Comparison of ENCODE assay signal across 8 cellular contexts in genomic region chr15:89575146-89575655, GRCh38. TPM values are rescaled to one million over a fixed set of nuclear protein-coding genes. Genes with fewer than 3 reads are reported as not detected.
DNase-seq lines count a peak whose midpoint lies in the region; ATAC-seq and TF ChIP-seq lines count a peak whose summit lies in the region.

TSS of gene TICRR (plus strand) at chr15:89575469. CDS start at chr15:89575587, 118 bp downstream.

- peaks cover 4% of the 10 kb centered on the region for H3K27me3 Mint-ChIP-seq in activated naive CD4-positive, alpha-beta T cell treated with anti-CD3 and anti-CD28 coated beads for 36 hours (ENCODE audit: low read depth)

- CTCF ChIA-PET in activated naive CD4-positive, alpha-beta T cell treated with anti-CD3 and anti-CD28 coated beads for 36 hours (lab: Charles Lee), result interaction anchor here (0.6 to 1.2 kb wide), 3 partner anchors 165 to 428 kb away, joined by 3 to 4 read pairs (median 3); no protein-coding TSS in a partner anchor

- 1% methylated on average over 19 to 29 of the region's 37 CpGs for WGBS in testis, 2 donors

- H3K36me3 ChIP-seq in SK-N-MC (ENCODE audit: insufficient read depth, low read length) (peaks cover 37% of the 10 kb centered on the region), testis (ENCODE audit: low read depth, missing control alignments) (no peaks in the 10 kb centered on the region)

- intact Hi-C loops in activated naive CD4-positive, alpha-beta T cell treated with anti-CD3 and anti-CD28 coated beads for 36 hours (cut with micrococcal nuclease), result loop anchor here (1.0 to 5.0 kb wide), 3 partner anchors 240 to 330 kb away; partner anchors contain the start of gene AP3S2
- intact Hi-C loops in testis (cut with DNase I; ENCODE audit: low total_unique reads), result no loop called here

- peak within 1 kb of the TSS; percentile 28 for H3K27ac Mint-ChIP-seq in activated naive CD4-positive, alpha-beta T cell treated with anti-CD3 and anti-CD28 coated beads for 36 hours

- TF ChIP-seq CTCF in testis (IDR thresholded peaks at IDR 0.05), result no peak

- H3K9me3 ChIP-seq in SK-N-MC (ENCODE audit: low read depth, low read length) (no peaks in the 10 kb centered on the region), testis (no peaks in the 10 kb centered on the region)

- H3K4me3 Mint-ChIP-seq in activated naive CD4-positive, alpha-beta T cell treated with anti-CD3 and anti-CD28 coated beads for 36 hours, result peak within 1 kb of the TSS; percentile 86

- H3K4me1 ChIP-seq in testis, result no peaks in the 10 kb centered on the region

- peaks cover 18% of the 10 kb centered on the region for H3K4me1 Mint-ChIP-seq in activated naive CD4-positive, alpha-beta T cell treated with anti-CD3 and anti-CD28 coated beads for 36 hours (ENCODE audit: low read depth)

- no peak for TF ChIP-seq POLR2A in testis (IDR thresholded peaks at IDR 0.05)

- peaks cover 35% of the 10 kb centered on the region for H3K36me3 Mint-ChIP-seq in activated naive CD4-positive, alpha-beta T cell treated with anti-CD3 and anti-CD28 coated beads for 36 hours (ENCODE audit: low read depth)

- peak; percentile 95 for ATAC-seq in HG02588 (IDR thresholded peaks at IDR 0.05; ENCODE audit: unreplicated experiment)

- H3K27me3 ChIP-seq in testis, result no peaks in the 10 kb centered on the region

- DNase-seq in NCI-H1048 (lab: John Stamatoyannopoulos, UW) (peak; percentile 98), SK-N-MC (ENCODE audit: low read depth, low spot score) (peak; percentile 99), glomerular endothelial cell (ENCODE audit: extremely low read depth, low read depth, low spot score) (peak; percentile 99), occipital lobe (lab: John Stamatoyannopoulos, UW) (peak; percentile 89), testis (peak; percentile 99)
- DNase-seq in activated naive CD4-positive, alpha-beta T cell treated with anti-CD3 and anti-CD28 coated beads for 36 hours, result peak; percentile 98

- H3K27ac ChIP-seq in SK-N-MC (peak within 1 kb of the TSS; percentile 88), testis (peak within 1 kb of the TSS; percentile 52 to 68)

- H3K9me3 Mint-ChIP-seq in activated naive CD4-positive, alpha-beta T cell treated with anti-CD3 and anti-CD28 coated beads for 36 hours, result no peaks in the 10 kb centered on the region

- peak within 1 kb of the TSS; percentile 94 for H3K9ac ChIP-seq in SK-N-MC (ENCODE audit: insufficient read length)

- peak within 1 kb of the TSS; percentile 95 for H3K4me3 ChIP-seq in GM08714 (ENCODE audit: low read length)
- peak within 1 kb of the TSS; percentile 99 for H3K4me3 ChIP-seq in SK-N-MC
- H3K4me3 ChIP-seq in testis, result peak within 1 kb of the TSS; percentile 62 to 74

RNA-seq across cellular contexts. Expression of gene TICRR, which starts in this region (rescaled TPM):
- 10 to 100 TPM; 20.7 to 21.0 TPM for total RNA-seq in activated naive CD4-positive, alpha-beta T cell treated with anti-CD3 and anti-CD28 coated beads for 36 hours
- 1.4 and 5.0 TPM in 2 replicates for total RNA-seq in glomerular endothelial cell
- 0.62 TPM for total RNA-seq in occipital lobe
- 1 to 10 TPM; 7.7 to 8.4 TPM for total RNA-seq in testis
- 3.0 TPM for polyA plus RNA-seq in testis (ENCODE audit: insufficient read depth, low read depth, low replicate concordance)

Comparison
In these comparisons a context has a peak if more than half of its experiments do, and no peak if none do; other contexts are left out.
1. Peak in every context shown above with its lines: DNase-seq, ATAC-seq, H3K4me3 ChIP-seq and H3K27ac ChIP-seq.
2. Peak in DNase-seq in occipital lobe; RNA of the gene not detected or under 1 TPM.